In genomic region chr13:103299079-103299478, GRCh38 we compare ENCODE assay signal across 1 cellular context.
TF ChIP-seq lines count a peak whose summit lies in the region.

No MANE protein-coding gene starts in this region.

TF ChIP-seq in WTC11, 78 proteins besides CTCF, POLR2A, EP300 and RAD21:
- TF ChIP-seq, protein P1, sequence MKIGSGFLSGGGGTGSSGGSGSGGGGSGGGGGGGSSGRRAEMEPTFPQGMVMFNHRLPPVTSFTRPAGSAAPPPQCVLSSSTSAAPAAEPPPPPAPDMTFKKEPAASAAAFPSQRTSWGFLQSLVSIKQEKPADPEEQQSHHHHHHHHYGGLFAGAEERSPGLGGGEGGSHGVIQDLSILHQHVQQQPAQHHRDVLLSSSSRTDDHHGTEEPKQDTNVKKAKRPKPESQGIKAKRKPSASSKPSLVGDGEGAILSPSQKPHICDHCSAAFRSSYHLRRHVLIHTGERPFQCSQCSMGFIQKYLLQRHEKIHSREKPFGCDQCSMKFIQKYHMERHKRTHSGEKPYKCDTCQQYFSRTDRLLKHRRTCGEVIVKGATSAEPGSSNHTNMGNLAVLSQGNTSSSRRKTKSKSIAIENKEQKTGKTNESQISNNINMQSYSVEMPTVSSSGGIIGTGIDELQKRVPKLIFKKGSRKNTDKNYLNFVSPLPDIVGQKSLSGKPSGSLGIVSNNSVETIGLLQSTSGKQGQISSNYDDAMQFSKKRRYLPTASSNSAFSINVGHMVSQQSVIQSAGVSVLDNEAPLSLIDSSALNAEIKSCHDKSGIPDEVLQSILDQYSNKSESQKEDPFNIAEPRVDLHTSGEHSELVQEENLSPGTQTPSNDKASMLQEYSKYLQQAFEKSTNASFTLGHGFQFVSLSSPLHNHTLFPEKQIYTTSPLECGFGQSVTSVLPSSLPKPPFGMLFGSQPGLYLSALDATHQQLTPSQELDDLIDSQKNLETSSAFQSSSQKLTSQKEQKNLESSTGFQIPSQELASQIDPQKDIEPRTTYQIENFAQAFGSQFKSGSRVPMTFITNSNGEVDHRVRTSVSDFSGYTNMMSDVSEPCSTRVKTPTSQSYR (CRISPR knock-in tag; IDR thresholded peaks at IDR 0.05): no peak
